In genomic region chr17:30401097-30401496, GRCh38 we compare ENCODE assay signal across 22 cellular contexts.
"Had no signal": no experiment of that assay in that cellular context is flagged by ENCODE, and none has a peak within 500 bp of the region (broad histone marks: within the 10 kb centered on the region; RNA-seq: fewer than 3 reads in every experiment).

No MANE protein-coding gene starts in this region.

- H3K27ac Mint-ChIP-seq: activated CD4-positive, alpha-beta memory T cell treated with anti-CD3 and anti-CD28 coated beads, Interleukin-2, amount 10 ng/mL, durations not matched to agents 7 days and 5 days; activated CD8-positive, alpha-beta memory T cell treated with anti-CD3 and anti-CD28 coated beads, Interleukin-2, amount 10 ng/mL, durations not matched to agents 7 days and 5 days; activated naive CD8-positive, alpha-beta T cell treated with anti-CD3 and anti-CD28 coated beads, Interleukin-2, amount 50 U/mL, for 24 hours; nephron progenitor cell had no signal

- H3K4me3 Mint-ChIP-seq: activated CD4-positive, alpha-beta memory T cell treated with anti-CD3 and anti-CD28 coated beads, Interleukin-2, amount 10 ng/mL, durations not matched to agents 7 days and 5 days; activated CD8-positive, alpha-beta memory T cell treated with anti-CD3 and anti-CD28 coated beads, Interleukin-2, amount 10 ng/mL, durations not matched to agents 7 days and 5 days; activated naive CD8-positive, alpha-beta T cell treated with anti-CD3 and anti-CD28 coated beads, Interleukin-2, amount 50 U/mL, for 24 hours; nephron progenitor cell had no signal

- ATAC-seq: activated CD8-positive, alpha-beta memory T cell treated with anti-CD3 and anti-CD28 coated beads, Interleukin-2, amount 10 ng/mL, durations not matched to agents 7 days and 5 days; activated naive CD8-positive, alpha-beta T cell treated with anti-CD3 and anti-CD28 coated beads, Interleukin-2, amount 50 U/mL, for 24 hours; left lung had no signal

- H3K9me3 Mint-ChIP-seq: activated CD4-positive, alpha-beta memory T cell treated with anti-CD3 and anti-CD28 coated beads, Interleukin-2, amount 10 ng/mL, durations not matched to agents 7 days and 5 days; activated naive CD8-positive, alpha-beta T cell treated with anti-CD3 and anti-CD28 coated beads, Interleukin-2, amount 50 U/mL, for 24 hours; nephron progenitor cell had no signal

- H3K27me3 Mint-ChIP-seq: activated CD4-positive, alpha-beta memory T cell treated with anti-CD3 and anti-CD28 coated beads, Interleukin-2, amount 10 ng/mL, durations not matched to agents 7 days and 5 days; activated CD8-positive, alpha-beta memory T cell treated with anti-CD3 and anti-CD28 coated beads, Interleukin-2, amount 10 ng/mL, durations not matched to agents 7 days and 5 days; activated naive CD8-positive, alpha-beta T cell treated with anti-CD3 and anti-CD28 coated beads, Interleukin-2, amount 50 U/mL, for 24 hours had no signal

- DNase-seq: activated CD4-positive, alpha-beta memory T cell treated with anti-CD3 and anti-CD28 coated beads, Interleukin-2, amount 10 ng/mL, durations not matched to agents 7 days and 5 days; activated CD4-positive, alpha-beta T cell treated with anti-CD3 and anti-CD28 coated beads for 48 hours; activated CD4-positive, CD25-positive, alpha-beta regulatory T cell; activated CD8-positive, alpha-beta memory T cell treated with anti-CD3 and anti-CD28 coated beads, Interleukin-2, amount 10 ng/mL, durations not matched to agents 7 days and 5 days; activated naive CD4-positive, alpha-beta T cell treated with Interleukin-2 at 50 U/mL for 16 hours; activated naive CD8-positive, alpha-beta T cell treated with anti-CD3 and anti-CD28 coated beads, Interleukin-2, amount 50 U/mL, for 24 hours; erythroblast; foreskin melanocyte; head of caudate nucleus; kidney; left lung; mammary epithelial cell; midbrain; nephron progenitor cell; occipital lobe; retina; stimulated activated CD4-positive, alpha-beta T cell treated with anti-CD3 and anti-CD28 coated beads, Interleukin-1b, Interleukin-23, amount 100 ng/mL, for 48 hours; stimulated activated CD8-positive, alpha-beta memory T cell treated with anti-CD3 and anti-CD28 coated beads, Interleukin-4, amount 100 ng/mL, for 48 hours; stimulated activated naive CD4-positive, alpha-beta T cell treated with Interleukin-2 at 50 U/mL for 16 hours; T-helper 9 cell; transverse colon; uterus had no signal
